ENCODE assay signal across 15 cellular contexts in the genomic region with DNA sequence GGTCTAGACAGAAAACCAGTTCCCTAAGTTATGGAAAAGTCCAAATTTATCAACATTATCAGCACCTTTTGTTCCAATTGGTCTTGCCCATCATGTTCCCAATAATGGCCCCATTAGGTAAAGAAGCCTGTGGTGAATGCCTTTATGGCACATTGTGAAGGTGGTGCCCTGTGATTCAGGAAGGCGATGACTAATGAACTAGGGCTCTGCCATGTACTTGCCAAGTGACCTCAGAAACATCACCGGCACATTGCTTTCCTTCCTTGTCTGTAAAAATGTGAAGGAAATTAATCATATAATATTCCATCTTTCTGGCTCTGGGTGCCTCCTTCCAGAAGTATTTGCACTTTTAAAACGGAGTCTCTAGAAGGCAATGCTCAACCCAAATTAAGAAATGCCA.
A peak's percentile ranks its signal among the peaks of the same experiment; 100 is the strongest.
DNase-seq lines count a peak whose midpoint lies in the region; ATAC-seq and TF ChIP-seq lines count a peak whose summit lies in the region.
"Had no signal": no experiment of that assay in that cellular context is flagged by ENCODE, and none has a peak within 500 bp of the region (broad histone marks: within the 10 kb centered on the region; RNA-seq: fewer than 3 reads in every experiment).

No MANE protein-coding gene starts in this region.

- peaks cover 2% of the 10 kb centered on the region for H3K36me3 Mint-ChIP-seq in neural progenitor cell
- H3K36me3 Mint-ChIP-seq: natural killer cell had no signal

- H3K9me3 ChIP-seq in adrenal gland (replicated peaks in 1 of 3) = no peaks in the 10 kb centered on the region
- no peaks in the 10 kb centered on the region for H3K9me3 ChIP-seq in neural progenitor cell (ENCODE audit: low read depth)
- H3K9me3 ChIP-seq: heart left ventricle, uterus had no signal

- ATAC-seq in GM21576 (IDR thresholded peaks at IDR 0.05; ENCODE audit: unreplicated experiment) = no peak
- ATAC-seq: natural killer cell had no signal

- no peak overlapping the region for H2AFZ ChIP-seq in neural progenitor cell (replicated peaks)

- no peak overlapping the region for H3K4me3 Mint-ChIP-seq in neural progenitor cell
- H3K4me3 Mint-ChIP-seq: natural killer cell had no signal

- no peaks in the 10 kb centered on the region for H3K79me2 ChIP-seq in neural progenitor cell (ENCODE audit: low read depth)

- H3K4me2 ChIP-seq in neural progenitor cell = no peak overlapping the region

- peaks cover 3% of the 10 kb centered on the region for H3K4me1 Mint-ChIP-seq in neural progenitor cell
- H3K4me1 Mint-ChIP-seq: natural killer cell had no signal

- H3K4me1 ChIP-seq in adrenal gland (replicated peaks in 1 of 2) = peaks cover 0 to 8% of the 10 kb centered on the region in 2 donors
- no peaks in the 10 kb centered on the region for H3K4me1 ChIP-seq in neural progenitor cell
- H3K4me1 ChIP-seq: uterus had no signal

- H3K9me3 Mint-ChIP-seq in neural progenitor cell = no peaks in the 10 kb centered on the region
- H3K9me3 Mint-ChIP-seq: natural killer cell had no signal

- H3K27me3 ChIP-seq in adrenal gland (no peaks in the 10 kb centered on the region), neural progenitor cell (no peaks in the 10 kb centered on the region)
- H3K27me3 ChIP-seq: heart left ventricle, uterus had no signal

- H4K20me1 ChIP-seq in neural progenitor cell (ENCODE audit: low read depth) = no peaks in the 10 kb centered on the region

- H3K27ac Mint-ChIP-seq in neural progenitor cell = no peak overlapping the region
- H3K27ac Mint-ChIP-seq: natural killer cell had no signal

- H3K4me3 ChIP-seq in adrenal gland (no peak overlapping the region), neural progenitor cell (no peak overlapping the region)
- H3K4me3 ChIP-seq: heart left ventricle, uterus had no signal

- no peak for TF ChIP-seq CTCF in adrenal gland (IDR thresholded peaks at IDR 0.05)
- TF ChIP-seq CTCF in neural progenitor cell (IDR thresholded peaks at IDR 0.05) = no peak

- WGBS in adrenal gland, 4 donors = 31 to 46% (median 36%) methylated on average over 3 of the region's 3 CpGs

- H3K27ac ChIP-seq in adrenal gland (no peak overlapping the region), neural progenitor cell (no peak overlapping the region)
- H3K27ac ChIP-seq: uterus had no signal

- H3K27me3 Mint-ChIP-seq in neural progenitor cell (ENCODE audit: insufficient read depth, low read depth) = peaks cover 2% of the 10 kb centered on the region

- intact Hi-C loops in adrenal gland (cut with DNase I) = no loop called here

- H3K9ac ChIP-seq in neural progenitor cell = no peak overlapping the region

- H3K36me3 ChIP-seq in adrenal gland (replicated peaks in 1 of 2) (no peaks in the 10 kb centered on the region), neural progenitor cell (no peaks in the 10 kb centered on the region)
- H3K36me3 ChIP-seq: heart left ventricle, uterus had no signal

- no peak for TF ChIP-seq POLR2A in adrenal gland (IDR thresholded peaks at IDR 0.05)

- DNase-seq in AG08396 (ENCODE audit: low spot score) (peak; percentile 28), HPDE6-E6E7 (ENCODE audit: extremely low spot score) (peak; percentile 84), adrenal gland (peak in 4 of 7 donors; percentile 27 to 37 (median 31)), glomerular visceral epithelial cell (ENCODE audit: extremely low spot score) (peak; percentile 74), COR-L47 (lab: John Stamatoyannopoulos, UW) (no peak), neural progenitor cell (ENCODE audit: low spot score) (no peak), amniotic stem cell (lab: John Stamatoyannopoulos, UW) (no peak)
- DNase-seq: activated CD4-positive, alpha-beta T cell treated with anti-CD3 and anti-CD28 coated beads, Interleukin-2, amount 50 U/mL, for 1 hour; C1 segment of cervical spinal cord; effector CD8-positive, alpha-beta T cell; natural killer cell; stimulated activated CD4-positive, alpha-beta T cell treated with anti-CD3 and anti-CD28 coated beads, Interleukin-4, amount 100 ng/mL, for 1 hour had no signal

- no peaks in the 10 kb centered on the region for H3F3A ChIP-seq in neural progenitor cell (ENCODE audit: low read depth)

Comparison
In these comparisons a context has a peak if more than half of its experiments do, and no peak if none do; other contexts are left out.
1. DNase-seq: peak in AG08396 (single experiment), HPDE6-E6E7 (single experiment), adrenal gland (4 of 7) and glomerular visceral epithelial cell (single experiment); none in COR-L47 (single experiment), neural progenitor cell (single experiment) and amniotic stem cell (single experiment).